Comparison of ENCODE assay signal across 10 cellular contexts in the genomic region with DNA sequence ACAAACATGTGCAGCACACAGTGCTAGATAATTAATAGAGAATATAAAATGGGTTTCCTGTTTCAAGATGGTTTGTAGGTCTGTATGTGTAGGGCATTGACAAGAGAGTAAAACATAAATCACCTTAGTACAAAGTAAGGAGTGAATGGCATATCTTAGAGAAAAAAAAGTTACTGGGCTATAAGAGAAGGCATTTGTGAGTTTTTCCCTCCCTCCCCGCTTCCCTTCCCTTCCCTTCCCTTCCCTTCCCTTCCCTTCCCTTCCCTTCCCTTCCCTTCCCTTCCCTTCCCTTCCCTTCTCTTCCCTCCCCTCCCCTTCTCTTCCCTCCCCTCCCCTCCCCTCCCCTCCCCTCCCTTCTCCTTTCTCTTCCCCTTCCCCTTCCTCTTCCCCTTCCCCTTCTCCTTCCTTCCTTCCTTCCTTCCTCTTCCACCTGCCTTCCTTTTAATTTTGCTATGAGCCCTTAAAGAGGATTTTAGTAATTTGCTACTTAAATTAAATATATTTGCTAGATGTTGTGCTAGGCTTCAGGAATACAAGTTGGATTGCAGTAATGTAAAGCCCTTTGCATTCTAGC. TPM values are rescaled to one million over a fixed set of nuclear protein-coding genes. Genes with fewer than 3 reads are reported as not detected.
"Had no signal": no experiment of that assay in that cellular context is flagged by ENCODE, and none has a peak within 500 bp of the region (broad histone marks: within the 10 kb centered on the region; RNA-seq: fewer than 3 reads in every experiment).

No MANE protein-coding gene starts in this region.

- H3K9me3 Mint-ChIP-seq: IgD-negative memory B cell had no signal

- ATAC-seq: HCT116 had no signal

- H3K9ac ChIP-seq: GM23248 had no signal

- DNase-seq: GM23248, GOT3, H7, HFFc6, KG1 had no signal

- FAIRE-seq: HTR-8/SVneo had no signal

- H3K27ac Mint-ChIP-seq: HFFc6, IgD-negative memory B cell had no signal

- H3K9me3 ChIP-seq: HAP-1 had no signal

- H3K4me1 ChIP-seq: HAP-1 had no signal

- H3K4me3 Mint-ChIP-seq: HFFc6, IgD-negative memory B cell had no signal

- H3K27ac ChIP-seq: GM23248 had no signal

- H3K4me3 ChIP-seq: GM23248, HAP-1 had no signal

- H2AFZ ChIP-seq: GM23248 had no signal

- H3K36me3 ChIP-seq: HAP-1 had no signal

- H3K27me3 Mint-ChIP-seq: IgD-negative memory B cell had no signal

RNA-seq across cellular contexts. Expression of a gene that starts 57.1 kb away (rescaled TPM):
- total RNA-seq: HT-29 had no signal
